In the genomic region with DNA sequence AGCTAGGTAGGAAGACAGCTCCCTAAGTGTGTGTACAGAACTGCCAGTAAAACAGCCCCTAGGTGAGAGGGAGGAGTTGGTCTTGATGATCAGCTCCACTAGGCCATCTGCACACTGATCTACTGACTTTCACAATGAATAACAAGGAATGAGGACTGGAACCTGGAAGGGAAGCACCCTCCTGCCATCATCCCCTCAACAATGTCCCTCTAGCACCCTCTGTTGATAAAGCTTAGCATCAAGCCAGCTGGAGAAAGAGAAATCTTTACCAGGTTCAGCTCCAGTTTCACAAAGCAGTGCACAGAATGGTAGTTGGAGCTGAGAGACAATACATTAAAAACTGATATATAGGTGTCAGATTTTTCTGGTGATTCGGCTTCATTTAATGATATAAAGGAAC, we compare ENCODE assay signal across 10 cellular contexts. TPM values are rescaled to one million over a fixed set of nuclear protein-coding genes. Genes with fewer than 3 reads are reported as not detected.
DNase-seq lines count a peak whose midpoint lies in the region; ATAC-seq and TF ChIP-seq lines count a peak whose summit lies in the region.
"Had no signal": no experiment of that assay in that cellular context is flagged by ENCODE, and none has a peak within 500 bp of the region (broad histone marks: within the 10 kb centered on the region; RNA-seq: fewer than 3 reads in every experiment).

No MANE protein-coding gene starts in this region.

- H3K9me3 ChIP-seq in PC-9 (ENCODE audit: insufficient read depth, low read depth) (no peaks in the 10 kb centered on the region), uterus (no peaks in the 10 kb centered on the region)
- H3K9me3 ChIP-seq: neutrophil had no signal

- no peaks in the 10 kb centered on the region for H3K4me1 Mint-ChIP-seq in activated CD4-positive, alpha-beta memory T cell treated with anti-CD3 and anti-CD28 coated beads, Interleukin-2, amount 10 ng/mL, durations not matched to agents 7 days and 5 days

- H3K27me3 ChIP-seq in GM06990 (replicated peaks; ENCODE audit: control insufficient read depth, insufficient read depth, low read length): no peaks in the 10 kb centered on the region
- H3K27me3 ChIP-seq in PC-9 (ENCODE audit: insufficient read depth, low read depth): no peaks in the 10 kb centered on the region
- H3K27me3 ChIP-seq in uterus: no peaks in the 10 kb centered on the region
- H3K27me3 ChIP-seq: neutrophil had no signal

- H3K9me2 ChIP-seq in PC-9 (ENCODE audit: insufficient read depth): no peaks in the 10 kb centered on the region

- CTCF ChIA-PET in PC-9 (lab: Charles Lee): interaction anchor here (1.0 kb wide), 2 partner anchors 163 to 1190 kb away, joined by 3 to 4 read pairs; no protein-coding TSS in a partner anchor
- CTCF ChIA-PET in activated CD4-positive, alpha-beta memory T cell treated with anti-CD3 and anti-CD28 coated beads, Interleukin-2, amount 10 ng/mL, durations not matched to agents 7 days and 5 days (lab: Charles Lee): interaction anchor here (0.9 kb wide), 1 partner anchor 199 kb away, joined by 3 read pairs; no protein-coding TSS in a partner anchor

- no peak for TF ChIP-seq POLR2A in uterus (IDR thresholded peaks at IDR 0.05)

- no peak overlapping the region for H3K27ac Mint-ChIP-seq in activated CD4-positive, alpha-beta memory T cell treated with anti-CD3 and anti-CD28 coated beads, Interleukin-2, amount 10 ng/mL, durations not matched to agents 7 days and 5 days

- H3K36me3 Mint-ChIP-seq in activated CD4-positive, alpha-beta memory T cell treated with anti-CD3 and anti-CD28 coated beads, Interleukin-2, amount 10 ng/mL, durations not matched to agents 7 days and 5 days (ENCODE audit: low read depth): no peaks in the 10 kb centered on the region

- TF ChIP-seq CTCF in GM06990 (IDR thresholded peaks at IDR 0.05; ENCODE audit: insufficient read depth, low read length, poor library complexity, severe bottlenecking) (peak; percentile 49), PC-9 (conservative IDR thresholded peaks at IDR 0.05) (peak; percentile 52; the same call in 1 of the 2 replicates), uterus (IDR thresholded peaks at IDR 0.05) (no peak)

- DNase-seq in GM06990 (ENCODE audit: extremely low read depth, insufficient read length): no peak
- DNase-seq in PC-9: peak in 1 of 2 experiments; percentile 22
- peak; percentile 12 for DNase-seq in glomerular endothelial cell (ENCODE audit: extremely low read depth, low read depth, low spot score)
- no peak for DNase-seq in LoVo (ENCODE audit: low spot score)
- no peak for DNase-seq in activated CD4-positive, alpha-beta memory T cell treated with anti-CD3 and anti-CD28 coated beads, Interleukin-2, amount 10 ng/mL, durations not matched to agents 7 days and 5 days
- DNase-seq in uterus: no peak

- intact Hi-C loops in PC-9 (cut with micrococcal nuclease; ENCODE audit: unreplicated experiment): loop anchor here (1.0 to 2.0 kb wide), 2 partner anchors 374 to 1069 kb away; no protein-coding TSS in a partner anchor
- intact Hi-C loops in uterus (cut with DNase I; ENCODE audit: low total_unique reads): no loop called here

- no peak overlapping the region for H3K4me3 Mint-ChIP-seq in activated CD4-positive, alpha-beta memory T cell treated with anti-CD3 and anti-CD28 coated beads, Interleukin-2, amount 10 ng/mL, durations not matched to agents 7 days and 5 days

- peak; percentile 65 for ATAC-seq in HG03378 (IDR thresholded peaks at IDR 0.05; ENCODE audit: unreplicated experiment)
- ATAC-seq in HG03135 (IDR thresholded peaks at IDR 0.05; ENCODE audit: unreplicated experiment): no peak

- no peaks in the 10 kb centered on the region for H3K27me3 Mint-ChIP-seq in activated CD4-positive, alpha-beta memory T cell treated with anti-CD3 and anti-CD28 coated beads, Interleukin-2, amount 10 ng/mL, durations not matched to agents 7 days and 5 days

- no peaks in the 10 kb centered on the region for H3K9me3 Mint-ChIP-seq in activated CD4-positive, alpha-beta memory T cell treated with anti-CD3 and anti-CD28 coated beads, Interleukin-2, amount 10 ng/mL, durations not matched to agents 7 days and 5 days

- no peak overlapping the region for H3K4me2 ChIP-seq in PC-9

- no peaks in the 10 kb centered on the region for H3K79me2 ChIP-seq in PC-9 (ENCODE audit: low read depth)

- H3K36me3 ChIP-seq in GM06990 (ENCODE audit: control insufficient read depth, insufficient read depth, low read length): no peaks in the 10 kb centered on the region
- no peaks in the 10 kb centered on the region for H3K36me3 ChIP-seq in PC-9 (ENCODE audit: low read depth)
- no peaks in the 10 kb centered on the region for H3K36me3 ChIP-seq in uterus
- H3K36me3 ChIP-seq: neutrophil had no signal

- H3K4me3 ChIP-seq in GM06990 (replicated peaks; ENCODE audit: low read depth, low read length): no peak overlapping the region
- no peak overlapping the region for H3K4me3 ChIP-seq in PC-9
- H3K4me3 ChIP-seq in uterus: no peak overlapping the region
- H3K4me3 ChIP-seq: SK-N-MC had no signal

- no peak overlapping the region for H2AFZ ChIP-seq in PC-9

- H3K4me1 ChIP-seq in PC-9 (replicated peaks; ENCODE audit: insufficient read depth): no peaks in the 10 kb centered on the region
- no peaks in the 10 kb centered on the region for H3K4me1 ChIP-seq in uterus

- POLR2A ChIA-PET in PC-9 (lab: Charles Lee; ENCODE audit: unreplicated experiment): no interaction called here
- POLR2A ChIA-PET in activated CD4-positive, alpha-beta memory T cell treated with anti-CD3 and anti-CD28 coated beads, Interleukin-2, amount 10 ng/mL, durations not matched to agents 7 days and 5 days (lab: Charles Lee): no interaction called here

- H4K20me1 ChIP-seq in PC-9 (ENCODE audit: insufficient read depth): no peaks in the 10 kb centered on the region

- H3K27ac ChIP-seq in PC-9 (no peak overlapping the region), uterus (no peak overlapping the region)
- H3K27ac ChIP-seq: neutrophil, SK-N-MC had no signal

- BruUV-seq in PC-9 (replicated peaks; lab: Mats Ljungman, UMichigan): no TSS peak

- H3F3A ChIP-seq in PC-9 (ENCODE audit: insufficient read depth, low read depth): no peaks in the 10 kb centered on the region

RNA-seq across cellular contexts. Expression of a gene that starts 57.2 kb away (rescaled TPM):
- 4.3 TPM in 2 replicates for total RNA-seq in PC-9 (2021)
- 2.0 and 2.5 TPM in 2 replicates for total RNA-seq in glomerular endothelial cell
- 1 to 10 TPM; 1.9 to 2.1 TPM for total RNA-seq in activated CD4-positive, alpha-beta memory T cell treated with anti-CD3 and anti-CD28 coated beads, Interleukin-2, amount 10 ng/mL, durations not matched to agents 7 days and 5 days
- 10 to 100 TPM in 2 of 4 donors, 1 to 10 TPM in 2; 3.2 to 20.0 (median 7.9) TPM for total RNA-seq in uterus

Comparison
In these comparisons a context has a peak if more than half of its experiments do, and no peak if none do; other contexts are left out.
1. CTCF ChIP-seq: peak in GM06990 (single experiment) and PC-9 (single experiment); none in uterus (0 of 4).